Comparison of ENCODE assay signal across 19 cellular contexts in genomic region chr17:26792486-26792885, GRCh38.
DNase-seq lines count a peak whose midpoint lies in the region; ATAC-seq, FAIRE-seq and TF ChIP-seq lines count a peak whose summit lies in the region.
"Had no signal": no experiment of that assay in that cellular context is flagged by ENCODE, and none has a peak within 500 bp of the region (broad histone marks: within the 10 kb centered on the region; RNA-seq: fewer than 3 reads in every experiment).

No MANE protein-coding gene starts in this region.

- no peaks in the 10 kb centered on the region for H3K4me1 ChIP-seq in mesenchymal stem cell (ENCODE audit: control insufficient read depth, insufficient read depth, low read depth, low read length)
- H3K4me1 ChIP-seq: left lung had no signal

- H3K9me3 Mint-ChIP-seq in activated T-helper 17 cell treated with anti-CD3 and anti-CD28 coated beads, Interleukin-2, amount 50 U/mL, for 72 hours, result no peaks in the 10 kb centered on the region
- H3K9me3 Mint-ChIP-seq: activated naive CD4-positive, alpha-beta T cell treated with anti-CD3 and anti-CD28 coated beads, Interleukin-2, amount 50 U/mL, for 72 hours; activated T-cell treated with anti-CD3 and anti-CD28 coated beads, Interleukin-2, amount 50 U/mL, for 4 hours had no signal

- H2BK15ac ChIP-seq in mesenchymal stem cell (ENCODE audit: low read depth, poor library complexity, severe bottlenecking), result no peak overlapping the region

- H3K27me3 ChIP-seq in mesenchymal stem cell (ENCODE audit: control insufficient read depth in 1 of 2, insufficient read depth in 1 of 2, low read length in 2 of 2), result no peaks in the 10 kb centered on the region
- H3K27me3 ChIP-seq: left lung had no signal

- H3K36me3 Mint-ChIP-seq in activated T-helper 17 cell treated with anti-CD3 and anti-CD28 coated beads, Interleukin-2, amount 50 U/mL, for 72 hours (ENCODE audit: low read depth), result no peaks in the 10 kb centered on the region
- H3K36me3 Mint-ChIP-seq: activated naive CD4-positive, alpha-beta T cell treated with anti-CD3 and anti-CD28 coated beads, Interleukin-2, amount 50 U/mL, for 72 hours had no signal

- no peaks in the 10 kb centered on the region for H3K4me1 Mint-ChIP-seq in activated T-helper 17 cell treated with anti-CD3 and anti-CD28 coated beads, Interleukin-2, amount 50 U/mL, for 72 hours

- no peak overlapping the region for H2AFZ ChIP-seq in mesenchymal stem cell (ENCODE audit: low read depth, low read length)

- no peaks in the 10 kb centered on the region for H3K36me3 ChIP-seq in SK-N-MC (ENCODE audit: insufficient read depth, low read length)
- no peaks in the 10 kb centered on the region for H3K36me3 ChIP-seq in mesenchymal stem cell (ENCODE audit: control insufficient read depth in 1 of 2, insufficient read depth in 2 of 2, low read depth in 1 of 2, low read length in 2 of 2)
- H3K36me3 ChIP-seq: left lung, thoracic aorta had no signal

- H4K91ac ChIP-seq in mesenchymal stem cell (ENCODE audit: low read length), result no peak overlapping the region

- H3K27ac ChIP-seq in SK-N-MC, result no peak overlapping the region
- H3K27ac ChIP-seq in epithelial cell of prostate, result no peak overlapping the region
- H3K27ac ChIP-seq in mesenchymal stem cell (ENCODE audit: low read length, poor library complexity, severe bottlenecking), result no peak overlapping the region
- H3K27ac ChIP-seq: left lung, thoracic aorta had no signal

- H3K4me3 ChIP-seq in GM12864 (ENCODE audit: low read depth, low read length) (no peak overlapping the region), SK-N-MC (no peak overlapping the region), mesenchymal stem cell (ENCODE audit: insufficient read depth in 1 of 2, low read depth in 1 of 2, low read length in 2 of 2) (no peak overlapping the region)
- H3K4me3 ChIP-seq: left lung, thoracic aorta had no signal

- no peak overlapping the region for H2BK5ac ChIP-seq in mesenchymal stem cell (ENCODE audit: low read depth, low read length, poor library complexity, severe bottlenecking)

- H3K27me3 Mint-ChIP-seq in activated T-helper 17 cell treated with anti-CD3 and anti-CD28 coated beads, Interleukin-2, amount 50 U/mL, for 72 hours, result no peaks in the 10 kb centered on the region

- H2BK120ac ChIP-seq in mesenchymal stem cell (ENCODE audit: low read depth, low read length), result no peak overlapping the region

- no peak for ATAC-seq in HG03196 (IDR thresholded peaks at IDR 0.05; ENCODE audit: unreplicated experiment)
- ATAC-seq in activated T-helper 17 cell treated with anti-CD3 and anti-CD28 coated beads, Interleukin-2, amount 50 U/mL, for 72 hours (replicated peaks), result no peak
- ATAC-seq: activated naive CD4-positive, alpha-beta T cell treated with anti-CD3 and anti-CD28 coated beads, Interleukin-2, amount 50 U/mL, for 72 hours; activated T-cell treated with anti-CD3 and anti-CD28 coated beads, Interleukin-2, amount 50 U/mL, for 4 hours; HCT116; left lung had no signal

- no peak overlapping the region for H3K27ac Mint-ChIP-seq in activated T-helper 17 cell treated with anti-CD3 and anti-CD28 coated beads, Interleukin-2, amount 50 U/mL, for 72 hours
- H3K27ac Mint-ChIP-seq: activated naive CD4-positive, alpha-beta T cell treated with anti-CD3 and anti-CD28 coated beads, Interleukin-2, amount 50 U/mL, for 72 hours had no signal

- H3K79me1 ChIP-seq in mesenchymal stem cell (replicated peaks; ENCODE audit: low read length, poor library complexity, severe bottlenecking), result no peaks in the 10 kb centered on the region

- DNase-seq in GM12864 (ENCODE audit: low read depth), result peak; percentile 2
- peak; percentile 37 for DNase-seq in SK-N-MC (ENCODE audit: low read depth, low spot score)
- peak; percentile 22 for DNase-seq in epithelial cell of prostate (ENCODE audit: low read depth, low spot score)
- peak; percentile 33 for DNase-seq in mesenchymal stem cell
- DNase-seq in NOMO-1 (lab: John Stamatoyannopoulos, UW; ENCODE audit: unreplicated experiment in 2 of 2), result no peak
- no peak for DNase-seq in urothelium cell line (ENCODE audit: low spot score)
- DNase-seq: activated CD4-positive, alpha-beta T cell treated with anti-CD3 and anti-CD28 coated beads, Interleukin-2, amount 50 U/mL, for 48 hours; activated T-cell treated with anti-CD3 and anti-CD28 coated beads, Interleukin-2, amount 50 U/mL, for 4 hours; GF-D8; left lung; MV-4-11; NCI-H774; stimulated activated CD4-positive, alpha-beta T cell treated with anti-CD3 and anti-CD28 coated beads, Interleukin-2, amount 100 ng/mL, for 48 hours had no signal

- no peak overlapping the region for H3K4me2 ChIP-seq in mesenchymal stem cell (ENCODE audit: low read length, poor library complexity, severe bottlenecking)

- H3K4ac ChIP-seq in mesenchymal stem cell (ENCODE audit: low read depth in 1 of 2, low read length in 2 of 2), result no peak overlapping the region

- no peak for FAIRE-seq in urothelium cell line (lab: Jason Lieb, UNC)
- FAIRE-seq: RCC 7860 had no signal

- H3K23ac ChIP-seq in mesenchymal stem cell (ENCODE audit: low read length in 2 of 2), result no peak overlapping the region

- H3K9ac ChIP-seq in SK-N-MC (ENCODE audit: insufficient read length) (no peak overlapping the region), mesenchymal stem cell (ENCODE audit: low read length) (no peak overlapping the region)

- H3K9me3 ChIP-seq in SK-N-MC (ENCODE audit: low read depth, low read length), result peaks cover 11% of the 10 kb centered on the region; the same call in 1 of the 2 replicates
- H3K9me3 ChIP-seq in mesenchymal stem cell (ENCODE audit: control insufficient read depth, low read length), result peaks cover 91% of the 10 kb centered on the region

- no peak for TF ChIP-seq CTCF in GM12864 (IDR thresholded peaks at IDR 0.05; ENCODE audit: low read depth, low read length, missing control alignments)

- H2AK5ac ChIP-seq in mesenchymal stem cell (ENCODE audit: low read length, severe bottlenecking), result no peak overlapping the region

- H3K18ac ChIP-seq in mesenchymal stem cell (ENCODE audit: low read depth in 1 of 2, low read length in 2 of 2), result no peak overlapping the region

- no peak overlapping the region for H2BK12ac ChIP-seq in mesenchymal stem cell (ENCODE audit: low read length in 2 of 2)

- no peak overlapping the region for H4K8ac ChIP-seq in mesenchymal stem cell (ENCODE audit: low read length)

- no peak overlapping the region for H3K4me3 Mint-ChIP-seq in activated T-helper 17 cell treated with anti-CD3 and anti-CD28 coated beads, Interleukin-2, amount 50 U/mL, for 72 hours
- H3K4me3 Mint-ChIP-seq: activated T-cell treated with anti-CD3 and anti-CD28 coated beads, Interleukin-2, amount 50 U/mL, for 4 hours had no signal

- 83% methylated on average over 12 of the region's 12 CpGs for WGBS in mesenchymal stem cell

- H3K14ac ChIP-seq in mesenchymal stem cell (ENCODE audit: low read length in 2 of 2), result no peak overlapping the region

Comparison
In these comparisons a context has a peak if more than half of its experiments do, and no peak if none do; other contexts are left out.
1. DNase-seq: peak in GM12864 (single experiment), SK-N-MC (single experiment), epithelial cell of prostate (single experiment) and mesenchymal stem cell (single experiment); none in NOMO-1 (0 of 2) and urothelium cell line (single experiment).